ENCODE assay signal across 8 cellular contexts in the genomic region with DNA sequence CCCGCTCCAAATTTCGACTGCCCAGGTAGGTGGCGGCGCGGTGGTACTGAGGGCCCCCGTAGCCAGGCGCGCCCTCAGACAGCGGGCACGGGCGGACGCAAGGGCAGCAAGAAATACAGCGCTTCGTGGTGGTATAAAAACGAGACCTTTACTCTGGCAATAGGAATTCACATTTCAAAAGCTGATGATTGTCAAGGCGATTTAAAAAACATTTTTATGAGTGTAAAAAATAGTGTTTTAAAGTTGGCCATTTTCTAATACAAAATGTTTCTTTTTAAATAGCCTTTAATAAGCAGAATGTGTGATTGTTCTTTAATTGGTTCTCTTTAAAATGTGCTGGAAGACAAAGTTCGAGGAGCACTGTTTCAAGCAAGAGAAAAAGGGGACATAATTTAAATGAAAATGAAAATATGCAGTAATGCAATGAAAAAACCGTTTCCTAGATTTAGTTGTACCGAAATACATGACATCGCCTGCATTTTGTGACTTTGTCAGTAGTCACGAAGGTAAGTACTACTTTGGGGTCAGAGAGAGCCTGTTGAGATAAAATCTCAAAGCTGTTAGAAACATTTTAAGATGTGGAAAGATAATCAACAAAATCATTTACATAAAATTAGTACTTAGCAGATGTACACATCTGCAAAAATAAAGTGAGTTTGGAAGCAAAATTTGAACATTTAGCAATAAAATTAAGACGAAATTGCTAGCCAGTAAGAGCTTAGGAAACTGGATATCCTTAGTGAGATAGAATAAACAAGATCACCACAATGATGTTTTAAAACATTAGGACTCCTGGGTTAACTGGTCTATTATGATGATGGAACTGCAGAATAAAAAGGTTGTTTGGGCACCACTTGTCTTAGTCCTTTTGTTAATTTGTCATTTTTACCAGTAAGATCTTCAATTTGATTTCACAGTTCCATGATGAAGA. TPM values are rescaled to one million over a fixed set of nuclear protein-coding genes. Genes with fewer than 3 reads are reported as not detected.
DNase-seq lines count a peak whose midpoint lies in the region; ATAC-seq and TF ChIP-seq lines count a peak whose summit lies in the region.

No MANE protein-coding gene starts in this region.

- WGBS in esophagus, 2 donors = 3 to 4% methylated on average over 22 of the region's 22 CpGs

- H3K9me3 Mint-ChIP-seq in activated CD4-positive, alpha-beta T cell treated with anti-CD3 and anti-CD28 coated beads, Interleukin-2, amount 10 ng/mL, durations not matched to agents 24 days and 14 days = no peaks in the 10 kb centered on the region

- H3K27ac ChIP-seq in RWPE2 (ENCODE audit: poor library complexity, severe bottlenecking) (peak overlapping the region; percentile 69), esophagus (ENCODE audit: low read depth in 2 of 2, low read length in 1 of 2) (peak overlapping the region; percentile 83 to 99), parathyroid adenoma (peak overlapping the region; percentile 90)

- H3K36me3 Mint-ChIP-seq in activated CD4-positive, alpha-beta T cell treated with anti-CD3 and anti-CD28 coated beads, Interleukin-2, amount 10 ng/mL, durations not matched to agents 24 days and 14 days (ENCODE audit: low read depth) = peaks cover 21% of the 10 kb centered on the region

- H3K79me2 ChIP-seq in parathyroid adenoma = no peaks in the 10 kb centered on the region

- H2AFZ ChIP-seq in parathyroid adenoma = peak overlapping the region; percentile 87

- H3K4me1 ChIP-seq in RWPE2 (ENCODE audit: insufficient read depth, poor library complexity, severe bottlenecking) (peaks cover 25% of the 10 kb centered on the region), esophagus (ENCODE audit: control insufficient read depth in 2 of 2, insufficient read depth in 2 of 2, low read length in 1 of 2) (no peaks in the 10 kb centered on the region), parathyroid adenoma (peaks cover 4% of the 10 kb centered on the region)

- intact Hi-C loops in activated CD4-positive, alpha-beta T cell treated with anti-CD3 and anti-CD28 coated beads, Interleukin-2, amount 10 ng/mL, durations not matched to agents 24 days and 14 days (cut with micrococcal nuclease) = loop anchor here (5.0 to 10.0 kb wide), 3 partner anchors 263 to 1622 kb away; a partner anchor contains a TSS

- peak overlapping the region; percentile 93 for H3K4me2 ChIP-seq in parathyroid adenoma (ENCODE audit: low read length)

- H3K36me3 ChIP-seq in RWPE2 (ENCODE audit: low read depth) = peaks cover 19% of the 10 kb centered on the region
- H3K36me3 ChIP-seq in esophagus (ENCODE audit: control insufficient read depth in 2 of 2, insufficient read depth in 2 of 2, low read length in 1 of 2) = no peaks in the 10 kb centered on the region
- no peaks in the 10 kb centered on the region for H3K36me3 ChIP-seq in parathyroid adenoma (ENCODE audit: control insufficient read depth, insufficient read depth, low read length)

- H3K9ac ChIP-seq in parathyroid adenoma = peak overlapping the region; percentile 53

- H3K4me3 ChIP-seq in RWPE2 (ENCODE audit: severe bottlenecking) = peak overlapping the region; percentile 81
- peak overlapping the region; percentile 70 to 74 for H3K4me3 ChIP-seq in esophagus (ENCODE audit: low read depth in 1 of 2, low read length in 2 of 2)
- H3K4me3 ChIP-seq in parathyroid adenoma (ENCODE audit: low read depth, low read length) = peak overlapping the region; percentile 80

- H3K4me1 Mint-ChIP-seq in activated CD4-positive, alpha-beta T cell treated with anti-CD3 and anti-CD28 coated beads, Interleukin-2, amount 10 ng/mL, durations not matched to agents 24 days and 14 days = peaks cover 45% of the 10 kb centered on the region

- H3K9me3 ChIP-seq in RWPE2 (ENCODE audit: severe bottlenecking) (no peaks in the 10 kb centered on the region), esophagus (ENCODE audit: control insufficient read depth in 2 of 2, insufficient read depth in 1 of 2, low read depth in 1 of 2, low read length in 1 of 2) (no peaks in the 10 kb centered on the region), parathyroid adenoma (ENCODE audit: control insufficient read depth, low read length) (no peaks in the 10 kb centered on the region)

- H3K27me3 ChIP-seq in RWPE2 (ENCODE audit: insufficient read depth, poor library complexity, severe bottlenecking) (no peaks in the 10 kb centered on the region), esophagus (ENCODE audit: control insufficient read depth in 1 of 2, insufficient read depth in 2 of 2, low read length in 2 of 2) (no peaks in the 10 kb centered on the region), parathyroid adenoma (ENCODE audit: control insufficient read depth, insufficient read depth, low read length) (no peaks in the 10 kb centered on the region)

- DNase-seq in activated CD4-positive, alpha-beta T cell treated with anti-CD3 and anti-CD28 coated beads, Interleukin-2, amount 10 ng/mL, durations not matched to agents 24 days and 14 days = no peak
- no peak for DNase-seq in activated CD4-positive, alpha-beta T cell treated with anti-CD3 and anti-CD28 coated beads, Interleukin-2, amount 50 U/mL, for 48 hours
- DNase-seq in RWPE2 (ENCODE audit: low spot score) = no peak
- DNase-seq in SIG-M5 treated with dmso at 0.1 percent for 504 hours (lab: John Stamatoyannopoulos, UW; ENCODE audit: unreplicated experiment) = no peak
- no peak for DNase-seq in NK-92 treated with Interleukin-12 subunit alpha and Interleukin-12 subunit beta, amount 100 ng/mL, for 24 hours (lab: John Stamatoyannopoulos, UW)

- peak overlapping the region; percentile 99 for H3K4me3 Mint-ChIP-seq in activated CD4-positive, alpha-beta T cell treated with anti-CD3 and anti-CD28 coated beads, Interleukin-2, amount 10 ng/mL, durations not matched to agents 24 days and 14 days

- peak overlapping the region; percentile 98 for H3K27ac Mint-ChIP-seq in activated CD4-positive, alpha-beta T cell treated with anti-CD3 and anti-CD28 coated beads, Interleukin-2, amount 10 ng/mL, durations not matched to agents 24 days and 14 days

- no peak for TF ChIP-seq CTCF in RWPE2 (IDR thresholded peaks at IDR 0.05; ENCODE audit: poor library complexity, severe bottlenecking)
- no peak for TF ChIP-seq CTCF in parathyroid adenoma (IDR thresholded peaks at IDR 0.05)

- H3K27me3 Mint-ChIP-seq in activated CD4-positive, alpha-beta T cell treated with anti-CD3 and anti-CD28 coated beads, Interleukin-2, amount 10 ng/mL, durations not matched to agents 24 days and 14 days = no peaks in the 10 kb centered on the region

- ATAC-seq in RWPE2 (ENCODE audit: low read depth) = no peak
- no peak for ATAC-seq in HG02588 (IDR thresholded peaks at IDR 0.05; ENCODE audit: unreplicated experiment)

RNA-seq across cellular contexts. Expression of a gene that starts 1.1 kb away (rescaled TPM):
- 99.7 and 105 TPM in 2 replicates for total RNA-seq in activated CD4-positive, alpha-beta T cell treated with anti-CD3 and anti-CD28 coated beads, Interleukin-2, amount 10 ng/mL, durations not matched to agents 24 days and 14 days
- 10 to 100 TPM; 48.2 to 54.1 TPM for polyA plus RNA-seq in esophagus
